In the genomic region with DNA sequence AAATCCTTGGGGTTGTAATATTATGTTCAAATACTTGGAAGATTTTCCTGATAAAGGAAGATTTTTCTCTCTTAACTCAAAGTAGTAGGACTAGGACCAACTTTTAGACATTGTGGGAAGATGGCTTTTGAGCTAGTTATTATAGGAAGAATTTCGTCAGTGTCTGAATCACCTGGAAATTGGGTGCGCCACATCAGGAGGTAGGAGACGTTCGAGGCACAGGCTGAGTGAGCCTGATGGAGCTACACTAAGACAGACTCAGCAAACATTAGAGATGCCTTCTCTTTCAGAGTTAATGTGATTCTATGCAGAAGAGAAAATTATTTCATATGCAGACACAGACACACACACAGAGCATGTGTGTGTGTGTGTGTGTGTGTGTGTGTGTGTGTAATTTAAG, we compare ENCODE assay signal across 6 cellular contexts.
"Had no signal": no experiment of that assay in that cellular context is flagged by ENCODE, and none has a peak within 500 bp of the region (broad histone marks: within the 10 kb centered on the region; RNA-seq: fewer than 3 reads in every experiment).

No MANE protein-coding gene starts in this region.

- H3K4me1 ChIP-seq: HAP-1 had no signal

- H3K9ac ChIP-seq: GM23248 had no signal

- H3K36me3 ChIP-seq: HAP-1 had no signal

- H3K9me3 ChIP-seq: HAP-1 had no signal

- DNase-seq: GOT3, H7 had no signal

- H3K27ac ChIP-seq: GM23248, HL-60 had no signal

- H3K4me3 ChIP-seq: GM23248, HAP-1, K562 had no signal
